ENCODE assay signal across 21 cellular contexts in genomic region chr3:24181256-24181655, GRCh38.
DNase-seq lines count a peak whose midpoint lies in the region; ATAC-seq, FAIRE-seq and TF ChIP-seq lines count a peak whose summit lies in the region.
"Had no signal": no experiment of that assay in that cellular context is flagged by ENCODE, and none has a peak within 500 bp of the region (broad histone marks: within the 10 kb centered on the region; RNA-seq: fewer than 3 reads in every experiment).

No MANE protein-coding gene starts in this region.

- no peak overlapping the region for H3K27ac Mint-ChIP-seq in Calu3 (ENCODE audit: unreplicated experiment)
- peak overlapping the region; percentile 12 for H3K27ac Mint-ChIP-seq in progenitor cell of endocrine pancreas
- H3K27ac Mint-ChIP-seq in activated CD4-positive, alpha-beta memory T cell treated with anti-CD3 and anti-CD28 coated beads, Interleukin-2, amount 10 ng/mL, durations not matched to agents 7 days and 5 days = no peak overlapping the region
- H3K27ac Mint-ChIP-seq: CD4-positive, alpha-beta T cell had no signal

- no peak for TF ChIP-seq POLR2A in K562 (conservative IDR thresholded peaks at IDR 0.05)

- TF ChIP-seq EP300 in K562 (IDR thresholded peaks at IDR 0.05; ENCODE audit: low read length) = no peak

- H3K36me3 Mint-ChIP-seq in Calu3 (ENCODE audit: insufficient read depth, unreplicated experiment) (no peaks in the 10 kb centered on the region), progenitor cell of endocrine pancreas (ENCODE audit: insufficient read depth) (no peaks in the 10 kb centered on the region)
- no peaks in the 10 kb centered on the region for H3K36me3 Mint-ChIP-seq in activated CD4-positive, alpha-beta memory T cell treated with anti-CD3 and anti-CD28 coated beads, Interleukin-2, amount 10 ng/mL, durations not matched to agents 7 days and 5 days (ENCODE audit: low read depth)

- ATAC-seq in K562 (no peak), HG03457 (IDR thresholded peaks at IDR 0.05; ENCODE audit: unreplicated experiment) (no peak), sciatic nerve (no peak), HG02759 (IDR thresholded peaks at IDR 0.05; ENCODE audit: unreplicated experiment) (no peak)
- ATAC-seq: A549 had no signal

- H3K9ac ChIP-seq in K562 (ENCODE audit: insufficient read depth in 1 of 2, low read depth in 2 of 2, low read length in 2 of 2) (no peak overlapping the region), liver (ENCODE audit: low read depth in 1 of 2, low read length in 2 of 2) (no peak overlapping the region)
- H3K9ac ChIP-seq: GM23248 had no signal

- TF ChIP-seq RAD21 in K562 (CRISPR knock-in tag; conservative IDR thresholded peaks at IDR 0.05 in 1 of 2, IDR thresholded peaks at IDR 0.05 in 1 of 2) (no peak), liver (IDR thresholded peaks at IDR 0.05) (peak; percentile 8 to 22)

- no peaks in the 10 kb centered on the region for H3K79me2 ChIP-seq in K562 (ENCODE audit: control insufficient read depth, insufficient read depth, low read length)

- no peaks in the 10 kb centered on the region for H3K9me3 ChIP-seq in K562 (replicated peaks; ENCODE audit: control insufficient read depth, insufficient read depth, low read depth, low read length)
- H3K9me3 ChIP-seq in liver (ENCODE audit: control insufficient read depth in 4 of 4, low read length in 3 of 4) = no peaks in the 10 kb centered on the region
- H3K9me3 ChIP-seq: A549, Caco-2, HAP-1 had no signal

- no peaks in the 10 kb centered on the region for H3K9me1 ChIP-seq in K562 (ENCODE audit: control insufficient read depth, insufficient read depth, low read length)

- H3K27me3 ChIP-seq in K562 (ENCODE audit: control insufficient read depth in 2 of 2, insufficient read depth in 2 of 2, low read length in 2 of 2) = no peaks in the 10 kb centered on the region
- no peaks in the 10 kb centered on the region for H3K27me3 ChIP-seq in liver (ENCODE audit: control insufficient read depth in 4 of 4, insufficient read depth in 4 of 4, low read length in 3 of 4)

- BruUV-seq in Calu3 (replicated peaks; lab: Mats Ljungman, UMichigan) = no TSS peak
- BruUV-seq in K562 (replicated peaks; lab: Mats Ljungman, UMichigan) = no TSS peak

- WGBS in K562 (ENCODE audit: insufficient coverage, low coverage, missing lambda C conversion rate) = 40% methylated on average over 4 of the region's 4 CpGs
- 42% methylated on average over 4 of the region's 4 CpGs for WGBS in liver

- DNase-seq in Calu3 = peak; percentile 11
- no peak for DNase-seq in K562 (ENCODE audit: extremely low read depth in 1 of 4, low spot score in 3 of 4)
- DNase-seq in progenitor cell of endocrine pancreas (ENCODE audit: low spot score, unreplicated experiment) = no peak
- no peak for DNase-seq in activated CD4-positive, alpha-beta memory T cell treated with anti-CD3 and anti-CD28 coated beads, Interleukin-2, amount 10 ng/mL, durations not matched to agents 7 days and 5 days
- no peak for DNase-seq in sciatic nerve (ENCODE audit: low spot score)
- DNase-seq: AML-193; CD4-positive, alpha-beta T cell; DMS79 treated with DMSO at 0.1 percent for 48 hours; GM23248; IMR-90; KBM-7 had no signal

- H3K36me3 ChIP-seq in K562 (ENCODE audit: control insufficient read depth, insufficient read depth, low read length) (no peaks in the 10 kb centered on the region), liver (ENCODE audit: control insufficient read depth in 4 of 4, insufficient read depth in 3 of 4, low read depth in 1 of 4, low read length in 3 of 4) (no peaks in the 10 kb centered on the region)
- H3K36me3 ChIP-seq: HAP-1 had no signal

- POLR2A ChIA-PET in K562 (lab: Yijun Ruan, JAX) = no interaction called here
- POLR2A ChIA-PET in activated CD4-positive, alpha-beta memory T cell treated with anti-CD3 and anti-CD28 coated beads, Interleukin-2, amount 10 ng/mL, durations not matched to agents 7 days and 5 days (lab: Charles Lee) = no interaction called here

- no peaks in the 10 kb centered on the region for H4K20me1 ChIP-seq in K562 (replicated peaks; ENCODE audit: control insufficient read depth, insufficient read depth, low read length)

- TF ChIP-seq CTCF in Calu3 (IDR thresholded peaks at IDR 0.05; ENCODE audit: unreplicated experiment) (no peak), K562 (IDR thresholded peaks at IDR 0.05 in 2 of 3, conservative IDR thresholded peaks at IDR 0.05 in 1 of 3; ENCODE audit: insufficient read depth in 2 of 3, low read depth in 1 of 3, low read length in 3 of 3) (no peak), liver (IDR thresholded peaks at IDR 0.05; ENCODE audit: low read depth, low read length, missing input control) (no peak), progenitor cell of endocrine pancreas (IDR thresholded peaks at IDR 0.05; ENCODE audit: unreplicated experiment) (no peak)

- CTCF ChIA-PET in Calu3 (lab: Charles Lee) (interaction anchor here (0.6 to 1.4 kb wide), 3 partner anchors 56 to 1271 kb away, joined by 3 to 4 read pairs (median 3); no protein-coding TSS in a partner anchor), K562 (lab: Yijun Ruan, JAX; ENCODE audit: low intra/inter-chr PET ratio) (no interaction called here)
- CTCF ChIA-PET in activated CD4-positive, alpha-beta memory T cell treated with anti-CD3 and anti-CD28 coated beads, Interleukin-2, amount 10 ng/mL, durations not matched to agents 7 days and 5 days (lab: Charles Lee) = no interaction called here

- H3K4me1 ChIP-seq in K562 (replicated peaks in 1 of 2; ENCODE audit: control insufficient read depth in 2 of 2, insufficient read depth in 2 of 2, low read length in 2 of 2) = peaks cover 4 to 8% of the 10 kb centered on the region in 2 experiments; a peak in 3 of 5 replicates
- H3K4me1 ChIP-seq in liver (ENCODE audit: control insufficient read depth in 4 of 4, insufficient read depth in 4 of 4, low read length in 3 of 4) = peaks cover 0 to 9% (median 3%) of the 10 kb centered on the region in 4 donors
- H3K4me1 ChIP-seq: A549, HAP-1 had no signal

- H2AFZ ChIP-seq in K562 (ENCODE audit: low read depth, low read length) = no peak overlapping the region
- H2AFZ ChIP-seq: GM23248 had no signal

- no peak for FAIRE-seq in K562 (lab: Jason Lieb, UNC)
- FAIRE-seq: A549, GM12891, GM19239 had no signal

- no peak overlapping the region for H3K27ac ChIP-seq in K562 (ENCODE audit: extremely low read depth, low read depth, low read length)
- no peak overlapping the region for H3K27ac ChIP-seq in liver (ENCODE audit: low read depth in 1 of 2, low read length in 2 of 2)
- H3K27ac ChIP-seq: 22Rv1, A549, C4-2B, GM23248 had no signal

- no peak overlapping the region for H3K4me2 ChIP-seq in K562 (ENCODE audit: insufficient read depth, low read length)
- H3K4me2 ChIP-seq: A549 had no signal

- peaks cover 24% of the 10 kb centered on the region for H3K4me1 Mint-ChIP-seq in Calu3 (ENCODE audit: low read depth, unreplicated experiment)
- H3K4me1 Mint-ChIP-seq in progenitor cell of endocrine pancreas (ENCODE audit: low read depth) = peaks cover 11% of the 10 kb centered on the region
- no peaks in the 10 kb centered on the region for H3K4me1 Mint-ChIP-seq in activated CD4-positive, alpha-beta memory T cell treated with anti-CD3 and anti-CD28 coated beads, Interleukin-2, amount 10 ng/mL, durations not matched to agents 7 days and 5 days

- intact Hi-C loops in Calu3 (cut with micrococcal nuclease; ENCODE audit: unreplicated experiment) (loop anchor here (5.0 kb wide), 1 partner anchor 79 kb away; no protein-coding TSS in a partner anchor), K562 (cut with micrococcal nuclease) (no loop called here), sciatic nerve (cut with DNase I) (loop anchor here (10.0 kb wide), 1 partner anchor 54 kb away; no protein-coding TSS in a partner anchor)

- H3K4me3 ChIP-seq in K562 (no peak overlapping the region), liver (ENCODE audit: low read depth in 1 of 3, low read length in 3 of 3) (no peak overlapping the region)
- H3K4me3 ChIP-seq: A549, GM23248, HAP-1 had no signal

- no peak overlapping the region for H3K4me3 Mint-ChIP-seq in Calu3 (ENCODE audit: low read depth, unreplicated experiment)
- H3K4me3 Mint-ChIP-seq in progenitor cell of endocrine pancreas (ENCODE audit: low read depth) = no peak overlapping the region
- H3K4me3 Mint-ChIP-seq in activated CD4-positive, alpha-beta memory T cell treated with anti-CD3 and anti-CD28 coated beads, Interleukin-2, amount 10 ng/mL, durations not matched to agents 7 days and 5 days = no peak overlapping the region
- H3K4me3 Mint-ChIP-seq: CD4-positive, alpha-beta T cell had no signal

- H3K9me3 Mint-ChIP-seq in Calu3 (ENCODE audit: low read depth, unreplicated experiment) (no peaks in the 10 kb centered on the region), progenitor cell of endocrine pancreas (ENCODE audit: low read depth) (no peaks in the 10 kb centered on the region)
- no peaks in the 10 kb centered on the region for H3K9me3 Mint-ChIP-seq in activated CD4-positive, alpha-beta memory T cell treated with anti-CD3 and anti-CD28 coated beads, Interleukin-2, amount 10 ng/mL, durations not matched to agents 7 days and 5 days
- H3K9me3 Mint-ChIP-seq: CD4-positive, alpha-beta T cell had no signal

- in situ Hi-C loops in K562 (cut with MboI) = no loop called here

- no peaks in the 10 kb centered on the region for H3K27me3 Mint-ChIP-seq in Calu3 (ENCODE audit: unreplicated experiment)
- no peaks in the 10 kb centered on the region for H3K27me3 Mint-ChIP-seq in progenitor cell of endocrine pancreas
- H3K27me3 Mint-ChIP-seq in activated CD4-positive, alpha-beta memory T cell treated with anti-CD3 and anti-CD28 coated beads, Interleukin-2, amount 10 ng/mL, durations not matched to agents 7 days and 5 days = no peaks in the 10 kb centered on the region

TF ChIP-seq in K562, 482 proteins besides CTCF, POLR2A, EP300 and RAD21 (continues in another document):
- TF ChIP-seq BMI1 (IDR thresholded peaks at IDR 0.05; ENCODE audit: low read length) = no peak
- TF ChIP-seq TBP (optimal IDR thresholded peaks at IDR 0.05; ENCODE audit: low read depth, low read length) = no peak

TF ChIP-seq in liver, 16 proteins besides CTCF, POLR2A, EP300 and RAD21 (continues in another document):
- TF ChIP-seq RXRA (IDR thresholded peaks at IDR 0.05) = peak; percentile 24 to 67
- TF ChIP-seq FOXA2 (IDR thresholded peaks at IDR 0.05) = peak; percentile 41
- TF ChIP-seq NR2F2 (IDR thresholded peaks at IDR 0.05) = no peak
- TF ChIP-seq FOXA1 (IDR thresholded peaks at IDR 0.05) = peak; percentile 9
- TF ChIP-seq MAX (IDR thresholded peaks at IDR 0.05) = no peak
